Comparison of ENCODE assay signal across 16 cellular contexts in the genomic region with DNA sequence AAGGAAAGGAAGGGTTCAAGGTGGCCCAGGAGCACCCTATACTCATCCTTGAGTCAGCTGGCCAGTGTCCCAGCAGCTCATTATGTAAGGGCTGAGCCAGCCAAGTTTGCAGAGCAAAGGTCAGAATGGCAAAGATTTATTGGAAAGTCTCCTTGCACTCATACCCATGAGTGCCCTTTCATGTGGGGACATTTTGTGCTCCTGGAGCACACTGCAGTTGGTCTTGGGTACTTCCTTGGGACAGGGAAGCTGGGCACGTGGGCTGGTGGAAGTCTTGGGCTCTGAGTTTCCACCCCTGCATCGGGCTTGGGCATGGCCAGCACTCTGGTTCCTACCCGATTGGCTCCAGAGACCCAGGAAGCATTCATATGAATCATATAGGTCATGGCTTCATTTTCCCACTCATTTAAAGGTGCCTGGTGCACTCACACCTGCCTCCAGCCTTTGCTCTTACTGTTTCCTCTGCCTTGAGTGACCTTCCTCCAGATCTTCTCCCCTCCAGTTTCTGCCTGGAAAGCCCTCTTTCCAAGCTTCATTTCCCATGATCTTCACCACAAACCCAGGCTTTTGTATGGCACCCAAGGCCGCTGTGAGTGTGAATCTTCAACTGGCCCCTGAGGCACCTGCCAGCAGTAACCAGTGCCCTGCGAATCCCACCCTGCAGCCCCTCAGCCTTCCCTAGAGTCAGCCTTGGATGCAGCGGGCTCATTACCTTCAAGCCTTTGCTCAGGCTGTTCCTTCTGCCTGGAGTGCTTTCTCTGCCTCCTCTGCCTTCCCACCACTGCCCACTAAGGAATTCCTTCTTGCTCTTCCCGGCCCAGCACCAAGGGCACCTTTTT. TPM values are rescaled to one million over a fixed set of nuclear protein-coding genes. Genes with fewer than 3 reads are reported as not detected.
DNase-seq lines count a peak whose midpoint lies in the region; ATAC-seq and TF ChIP-seq lines count a peak whose summit lies in the region.
"Had no signal": no experiment of that assay in that cellular context is flagged by ENCODE, and none has a peak within 500 bp of the region (broad histone marks: within the 10 kb centered on the region; RNA-seq: fewer than 3 reads in every experiment).

No MANE protein-coding gene starts in this region.

- intact Hi-C loops in HCT116 (cut with micrococcal nuclease): no loop called here
- intact Hi-C loops in stomach (cut with DNase I; ENCODE audit: low total_unique reads): no loop called here

- no peaks in the 10 kb centered on the region for H3K79me2 ChIP-seq in HCT116 (ENCODE audit: insufficient read depth, low read length)
- no peaks in the 10 kb centered on the region for H3K79me2 ChIP-seq in SK-N-SH (ENCODE audit: insufficient read depth)

- H3K4me1 ChIP-seq in HCT116 (ENCODE audit: control insufficient read depth in 1 of 2, insufficient read depth in 2 of 2, low read length in 2 of 2): peaks cover 14 to 29% of the 10 kb centered on the region in 2 experiments
- H3K4me1 ChIP-seq in SK-N-SH (ENCODE audit: control insufficient read depth in 1 of 2, insufficient read depth in 2 of 2, low read depth in 1 of 2, low read length in 1 of 2): peaks cover 0 to 5% of the 10 kb centered on the region in 2 experiments; a peak in 2 of 4 replicates
- peaks cover 45 to 78% (median 75%) of the 10 kb centered on the region in 4 donors for H3K4me1 ChIP-seq in stomach
- no peaks in the 10 kb centered on the region for H3K4me1 ChIP-seq in CD8-positive, alpha-beta memory T cell (ENCODE audit: insufficient read depth, low read length)

- H3K27ac ChIP-seq in HCT116 (ENCODE audit: low read depth, low read length) (no peak overlapping the region), SK-N-SH (ENCODE audit: low read depth in 2 of 2, low read length in 1 of 2) (no peak overlapping the region), stomach (peak overlapping the region; percentile 64 to 89 (median 84))
- no peak overlapping the region for H3K27ac ChIP-seq in CD8-positive, alpha-beta memory T cell (ENCODE audit: low read depth, low read length)
- H3K27ac ChIP-seq: suprapubic skin had no signal

- H3K9me3 ChIP-seq in HCT116 (ENCODE audit: control insufficient read depth in 1 of 2, insufficient read depth in 1 of 2, low read depth in 1 of 2, low read length in 2 of 2) (no peaks in the 10 kb centered on the region), SK-N-SH (no peaks in the 10 kb centered on the region), stomach (no peaks in the 10 kb centered on the region)
- no peaks in the 10 kb centered on the region for H3K9me3 ChIP-seq in CD8-positive, alpha-beta memory T cell (ENCODE audit: low read length)
- H3K9me3 ChIP-seq: suprapubic skin had no signal

- 70% methylated on average over 7 of the region's 7 CpGs for WGBS in SK-N-SH (ENCODE audit: low lambda C conversion rate)
- 53 to 69% (median 60%) methylated on average over 7 of the region's 7 CpGs for WGBS in stomach, 5 donors

- no peaks in the 10 kb centered on the region for H3K4me1 Mint-ChIP-seq in CD8-positive, alpha-beta memory T cell
- H3K4me1 Mint-ChIP-seq: IgD-negative memory B cell had no signal

- BruUV-seq in HCT116 (replicated peaks; lab: Mats Ljungman, UMichigan): no TSS peak

- H4K20me1 ChIP-seq in HCT116 (ENCODE audit: insufficient read depth): no peaks in the 10 kb centered on the region
- H4K20me1 ChIP-seq in SK-N-SH (ENCODE audit: insufficient read depth): no peaks in the 10 kb centered on the region

- H3K4me3 Mint-ChIP-seq in CD8-positive, alpha-beta memory T cell: no peak overlapping the region
- H3K4me3 Mint-ChIP-seq: activated naive CD8-positive, alpha-beta T cell; IgD-negative memory B cell had no signal

- CTCF ChIA-PET in HCT116 (lab: Charles Lee): interaction anchor here (1.1 kb wide), 1 partner anchor 36 kb away, joined by 3 read pairs; no protein-coding TSS in a partner anchor
- CTCF ChIA-PET in SK-N-SH (lab: Yijun Ruan, JAX): interaction anchor here (0.9 to 2.8 kb wide), 4 partner anchors 13 to 45 kb away, joined by 3 to 10 read pairs (median 6); no protein-coding TSS in a partner anchor
- CTCF ChIA-PET in CD8-positive, alpha-beta memory T cell (lab: Charles Lee): interaction anchor here (1.7 kb wide), 1 partner anchor 14 kb away, joined by 5 read pairs; no protein-coding TSS in a partner anchor

- no peak overlapping the region for H2AFZ ChIP-seq in HCT116 (ENCODE audit: low read depth, low read length, poor library complexity, severe bottlenecking)
- H2AFZ ChIP-seq in SK-N-SH (ENCODE audit: low read depth): no peak overlapping the region

- no peak overlapping the region for H3K27ac Mint-ChIP-seq in CD8-positive, alpha-beta memory T cell
- H3K27ac Mint-ChIP-seq: activated naive CD8-positive, alpha-beta T cell; H9; IgD-negative memory B cell had no signal

- H3K4me3 ChIP-seq in HCT116 (replicated peaks in 1 of 2; ENCODE audit: low read depth in 1 of 2, low read length in 2 of 2) (no peak overlapping the region), SK-N-SH (ENCODE audit: low read depth in 2 of 2, low read length in 1 of 2) (no peak overlapping the region), stomach (no peak overlapping the region)
- no peak overlapping the region for H3K4me3 ChIP-seq in CD8-positive, alpha-beta memory T cell (ENCODE audit: low read length)
- H3K4me3 ChIP-seq: suprapubic skin had no signal

- TF ChIP-seq CTCF in HCT116 (IDR thresholded peaks at IDR 0.05 in 2 of 3, conservative IDR thresholded peaks at IDR 0.05 in 1 of 3; ENCODE audit: borderline replicate concordance in 1 of 3, insufficient read depth in 1 of 3, low read depth in 2 of 3, low read length in 2 of 3) (no peak), SK-N-SH (IDR thresholded peaks at IDR 0.05) (no peak), stomach (IDR thresholded peaks at IDR 0.05) (no peak)

- H3K9ac ChIP-seq in HCT116 (ENCODE audit: low read length) (peak overlapping the region; percentile 4; the same call in 1 of the 2 replicates), SK-N-SH (no peak overlapping the region)

- H3F3A ChIP-seq in SK-N-SH (replicated peaks; ENCODE audit: insufficient read depth): no peaks in the 10 kb centered on the region

- no peaks in the 10 kb centered on the region for H3K9me2 ChIP-seq in HCT116 (ENCODE audit: insufficient read depth)
- no peaks in the 10 kb centered on the region for H3K9me2 ChIP-seq in SK-N-SH

- TF ChIP-seq RAD21 in HCT116 (IDR thresholded peaks at IDR 0.05; ENCODE audit: low read depth) (no peak), SK-N-SH (IDR thresholded peaks at IDR 0.05; ENCODE audit: low read length) (no peak)

- H3K27me3 Mint-ChIP-seq in CD8-positive, alpha-beta memory T cell: peaks cover 15 to 25% of the 10 kb centered on the region in 2 donors

- TF ChIP-seq EP300 in SK-N-SH (IDR thresholded peaks at IDR 0.05; ENCODE audit: borderline replicate concordance in 1 of 2, low read depth in 1 of 2, low read length in 1 of 2) (no peak), stomach (IDR thresholded peaks at IDR 0.05) (peak; percentile 53)

- no peaks in the 10 kb centered on the region for H3K9me3 Mint-ChIP-seq in CD8-positive, alpha-beta memory T cell
- H3K9me3 Mint-ChIP-seq: H9, IgD-negative memory B cell had no signal

- H3K4me2 ChIP-seq in HCT116 (ENCODE audit: low read length) (peak overlapping the region; percentile 52), SK-N-SH (0 out of 2 replicates have a peak overlapping the region, but pooled peaks have one; percentile 16)

- H3K27me3 ChIP-seq in HCT116 (ENCODE audit: insufficient read depth, low read length): no peaks in the 10 kb centered on the region
- no peaks in the 10 kb centered on the region for H3K27me3 ChIP-seq in SK-N-SH (ENCODE audit: insufficient read depth)
- peaks cover 0 to 8% (median 0%) of the 10 kb centered on the region in 3 donors for H3K27me3 ChIP-seq in stomach
- H3K27me3 ChIP-seq in CD8-positive, alpha-beta memory T cell (ENCODE audit: insufficient read depth, low read length, poor library complexity, severe bottlenecking): peaks cover 16% of the 10 kb centered on the region

- peak; percentile 65 for ATAC-seq in HCT116

- no peak for TF ChIP-seq POLR2A in HCT116 (IDR thresholded peaks at IDR 0.05; ENCODE audit: borderline replicate concordance, extremely low read depth, insufficient read depth, insufficient read length)
- TF ChIP-seq POLR2A in stomach (IDR thresholded peaks at IDR 0.05): no peak

- H3K36me3 Mint-ChIP-seq in CD8-positive, alpha-beta memory T cell: no peaks in the 10 kb centered on the region
- H3K36me3 Mint-ChIP-seq: activated naive CD8-positive, alpha-beta T cell; IgD-negative memory B cell had no signal

- DNase-seq in HCT116 (ENCODE audit: low read depth, low spot score) (peak; percentile 21), SK-N-SH (no peak), fibroblast of the conjunctiva (ENCODE audit: low read depth) (peak; percentile 13), stomach (peak; percentile 91), NCI-H2196 (lab: John Stamatoyannopoulos, UW; ENCODE audit: unreplicated experiment) (no peak), DMS79 treated with DMSO at 0.1 percent for 48 hours (lab: John Stamatoyannopoulos, UW) (no peak), GOT3 (lab: John Stamatoyannopoulos, UW) (no peak)
- no peak for DNase-seq in CD8-positive, alpha-beta memory T cell
- DNase-seq: Calu3, H9, hippocampal formation, midbrain, retina had no signal

- RAD21 ChIA-PET in HCT116 (lab: Charles Lee; ENCODE audit: low non-redundant PET in 1 of 2, low total read pairs in 2 of 2, uncharacterized antibody in 2 of 2, unreplicated experiment in 2 of 2): no interaction called here

- POLR2A ChIA-PET in HCT116 (lab: Charles Lee) (no interaction called here), SK-N-SH (lab: Yijun Ruan, JAX) (no interaction called here)
- POLR2A ChIA-PET in CD8-positive, alpha-beta memory T cell (lab: Charles Lee): no interaction called here

- H3K36me3 ChIP-seq in HCT116 (ENCODE audit: control insufficient read depth in 1 of 2, insufficient read depth in 2 of 2, low read length in 2 of 2): no peaks in the 10 kb centered on the region
- no peaks in the 10 kb centered on the region for H3K36me3 ChIP-seq in SK-N-SH (replicated peaks in 1 of 2; ENCODE audit: control insufficient read depth in 1 of 2, insufficient read depth in 2 of 2, low read length in 1 of 2)
- no peaks in the 10 kb centered on the region for H3K36me3 ChIP-seq in stomach
- no peaks in the 10 kb centered on the region for H3K36me3 ChIP-seq in CD8-positive, alpha-beta memory T cell (ENCODE audit: insufficient read depth, low read length)
- H3K36me3 ChIP-seq: suprapubic skin had no signal

RNA-seq across cellular contexts. Expression of a gene that starts 10.5 kb away (rescaled TPM):
- total RNA-seq in HCT116 (2021; ENCODE audit: unreplicated experiment) (34.4 TPM), stomach (100 to 1,000 TPM in 1 of 5 donors, 10 to 100 TPM in 4; 15.6 to 117 (median 37.9) TPM)
- 34.6 and 38.9 TPM in 2 replicates for polyA plus RNA-seq in HCT116 (2012)
- polyA plus RNA-seq in SK-N-SH (2012; rRNA removed) (24.5 and 29.0 TPM in 2 replicates), stomach (10 to 100 TPM; 20.5 to 56.1 (median 36.4) TPM)
- 14.3 and 19.6 TPM in 2 replicates for polyA plus RNA-seq in SK-N-SH (2012; cell fraction: cytosol; rRNA removed)
- polyA plus RNA-seq in SK-N-SH (2012; cell fraction: nucleus; rRNA removed): 28.9 and 32.1 TPM in 2 replicates
- total RNA-seq in CD8-positive, alpha-beta memory T cell: 10 to 100 TPM; 27.2 to 27.3 TPM
- polyA plus RNA-seq in CD8-positive, alpha-beta memory T cell: 27.3 TPM

RNA-seq across cellular contexts. Expression of a gene that starts 20.2 kb away (rescaled TPM):
- total RNA-seq in HCT116 (2021; ENCODE audit: unreplicated experiment) (33.6 TPM), stomach (10 to 100 TPM in 2 of 5 donors, 1 to 10 TPM in 2, not detected in 1; 7.0 to 16.8 (median 12.1) TPM)
- polyA plus RNA-seq in HCT116 (2012): 25.1 and 33.3 TPM in 2 replicates
- polyA plus RNA-seq in SK-N-SH (2012; rRNA removed) (13.8 and 22.9 TPM in 2 replicates), stomach (1 to 10 TPM; 3.3 to 7.9 (median 3.7) TPM)
- 13.3 and 17.1 TPM in 2 replicates for polyA plus RNA-seq in SK-N-SH (2012; cell fraction: cytosol; rRNA removed)
- polyA plus RNA-seq in SK-N-SH (2012; cell fraction: nucleus; rRNA removed): 11.7 and 14.6 TPM in 2 replicates
- 10 to 100 TPM; 52.7 to 58.5 TPM for total RNA-seq in CD8-positive, alpha-beta memory T cell
- 31.3 TPM for polyA plus RNA-seq in CD8-positive, alpha-beta memory T cell

Comparison
In these comparisons a context has a peak if more than half of its experiments do, and no peak if none do; other contexts are left out.
1. DNase-seq: peak in HCT116 (single experiment), fibroblast of the conjunctiva (single experiment) and stomach (single experiment); none in SK-N-SH (single experiment), CD8-positive, alpha-beta memory T cell (0 of 5), NCI-H2196 (single experiment), DMS79 treated with DMSO at 0.1 percent for 48 hours (single experiment) and GOT3 (single experiment).
2. H3K27ac ChIP-seq: peak in stomach (5 of 5); none in HCT116 (single experiment), SK-N-SH (0 of 2) and CD8-positive, alpha-beta memory T cell (single experiment).